Comparison of ENCODE assay signal across 15 cellular contexts in genomic region chr1:161391136-161391535, GRCh38. TPM values are rescaled to one million over a fixed set of nuclear protein-coding genes. Genes with fewer than 3 reads are reported as not detected.
DNase-seq lines count a peak whose midpoint lies in the region; ATAC-seq and TF ChIP-seq lines count a peak whose summit lies in the region.
"Not testable (repeated sequence)": the region's sequence is repeated elsewhere in the genome, so short reads cannot be mapped to it uniquely, and the experiment has no call there.
"Had no signal": no experiment of that assay in that cellular context is flagged by ENCODE, and none has a peak within 500 bp of the region (broad histone marks: within the 10 kb centered on the region; RNA-seq: fewer than 3 reads in every experiment).

No MANE protein-coding gene starts in this region.

- not testable (repeated sequence) for H3K36me3 Mint-ChIP-seq in GM23338 (ENCODE audit: low read depth); activated CD4-positive, alpha-beta memory T cell treated with anti-CD3 and anti-CD28 coated beads for 36 hours; activated naive CD8-positive, alpha-beta T cell; endothelial cell (ENCODE audit: low read depth, unreplicated experiment); naive B cell

- not testable (repeated sequence) for BruUV-seq in A673 (replicated peaks; lab: Mats Ljungman, UMichigan); PC-9 (replicated peaks; lab: Mats Ljungman, UMichigan)

- not testable (repeated sequence) for H2AFZ ChIP-seq in GM23338, PC-9

- H3K4me1 Mint-ChIP-seq in GM23338; endothelial cell (ENCODE audit: unreplicated experiment): not testable (repeated sequence)
- H3K4me1 Mint-ChIP-seq in activated CD4-positive, alpha-beta memory T cell treated with anti-CD3 and anti-CD28 coated beads for 36 hours (ENCODE audit: low read depth) = peaks cover 42% of the 10 kb centered on the region
- peaks cover 32% of the 10 kb centered on the region for H3K4me1 Mint-ChIP-seq in activated naive CD8-positive, alpha-beta T cell (ENCODE audit: low read depth)
- H3K4me1 Mint-ChIP-seq in naive B cell = peaks cover 13 to 27% (median 15%) of the 10 kb centered on the region in 3 donors

- WGBS in psoas muscle, 3 donors = 88 to 95% (median 91%) methylated on average over 7 of the region's 7 CpGs

- ATAC-seq in GM23338; naive B cell (ENCODE audit: low read depth in 2 of 2); psoas muscle: not testable (repeated sequence)

- H3K9me2 ChIP-seq in GM23338 (ENCODE audit: insufficient read depth); PC-9 (ENCODE audit: insufficient read depth): not testable (repeated sequence)

- H3K4me2 ChIP-seq in GM23338 (peak overlapping the region; percentile 95; the same call in 1 of the 2 replicates), PC-9 (peak overlapping the region; percentile 95)

- not testable (repeated sequence) for H3K9me3 Mint-ChIP-seq in GM23338; activated CD4-positive, alpha-beta memory T cell treated with anti-CD3 and anti-CD28 coated beads for 36 hours; activated naive CD8-positive, alpha-beta T cell (ENCODE audit: low read depth); endothelial cell (ENCODE audit: unreplicated experiment); naive B cell

- DNase-seq in A673 (ENCODE audit: low spot score); GM23338 (ENCODE audit: low spot score); PC-9; activated CD4-positive, alpha-beta memory T cell treated with anti-CD3 and anti-CD28 coated beads for 36 hours; endothelial cell (ENCODE audit: low spot score); naive B cell; psoas muscle: not testable (repeated sequence)

- not testable (repeated sequence) for H3K4me1 ChIP-seq in A673 (ENCODE audit: insufficient read depth, low read length, poor library complexity, severe bottlenecking); GM23338 (ENCODE audit: insufficient read depth); psoas muscle
- peaks cover 19% of the 10 kb centered on the region for H3K4me1 ChIP-seq in PC-9 (replicated peaks; ENCODE audit: insufficient read depth)

- H3K27me3 ChIP-seq in A673 (replicated peaks; ENCODE audit: insufficient read depth, low read depth, low read length, poor library complexity); GM23338 (ENCODE audit: insufficient read depth); PC-9 (ENCODE audit: insufficient read depth, low read depth); psoas muscle (ENCODE audit: insufficient read depth in 3 of 3, low read length in 2 of 3): not testable (repeated sequence)

- H3K27ac ChIP-seq in A673 (ENCODE audit: low read depth, low read length, poor library complexity, severe bottlenecking) = peak overlapping the region; percentile 81
- not testable (repeated sequence) for H3K27ac ChIP-seq in GM23338 (ENCODE audit: low read depth); PC-9; psoas muscle

- H3K79me2 ChIP-seq in GM23338 (replicated peaks; ENCODE audit: insufficient read depth); PC-9 (ENCODE audit: low read depth): not testable (repeated sequence)

- not testable (repeated sequence) for TF ChIP-seq CTCF in A673 (conservative IDR thresholded peaks at IDR 0.05; ENCODE audit: low read depth, low read length); GM23338 (conservative IDR thresholded peaks at IDR 0.05; ENCODE audit: low read depth in 2 of 2); PC-9 (conservative IDR thresholded peaks at IDR 0.05); endothelial cell (IDR thresholded peaks at IDR 0.05; ENCODE audit: unreplicated experiment); psoas muscle (IDR thresholded peaks at IDR 0.05)

- CTCF ChIA-PET in A673 (lab: Charles Lee); PC-9 (lab: Charles Lee): not testable (repeated sequence)
- CTCF ChIA-PET in activated CD4-positive, alpha-beta memory T cell treated with anti-CD3 and anti-CD28 coated beads for 36 hours (lab: Charles Lee) = interaction anchor here (0.7 to 1.4 kb wide), 3 partner anchors 10 to 49 kb away, joined by 3 to 5 read pairs (median 5); no protein-coding TSS in a partner anchor

- H3K27ac Mint-ChIP-seq in GM23338; endothelial cell (ENCODE audit: unreplicated experiment): not testable (repeated sequence)
- peak overlapping the region; percentile 96 for H3K27ac Mint-ChIP-seq in activated CD4-positive, alpha-beta memory T cell treated with anti-CD3 and anti-CD28 coated beads for 36 hours
- peak overlapping the region; percentile 59 for H3K27ac Mint-ChIP-seq in activated naive CD8-positive, alpha-beta T cell
- peak overlapping the region in 4 of 6 donors; percentile 79 to 98 (median 94) for H3K27ac Mint-ChIP-seq in naive B cell

- not testable (repeated sequence) for H3F3A ChIP-seq in GM23338 (replicated peaks; ENCODE audit: low read depth)
- H3F3A ChIP-seq in PC-9 (ENCODE audit: insufficient read depth, low read depth) = peaks cover 15% of the 10 kb centered on the region; the same call in 1 of the 2 replicates

- POLR2A ChIA-PET in A673 (lab: Charles Lee; ENCODE audit: low non-redundant PET); PC-9 (lab: Charles Lee; ENCODE audit: unreplicated experiment): not testable (repeated sequence)
- POLR2A ChIA-PET in activated CD4-positive, alpha-beta memory T cell treated with anti-CD3 and anti-CD28 coated beads for 36 hours (lab: Charles Lee) = interaction anchor here (1.0 kb wide), 1 partner anchor 221 kb away, joined by 3 read pairs; no protein-coding TSS in a partner anchor

- H3K4me3 ChIP-seq in A673 (ENCODE audit: low read depth, low read length, poor library complexity, severe bottlenecking) (peak overlapping the region; percentile 65), GM23338 (peak overlapping the region; percentile 89; the same call in 1 of the 2 replicates), PC-9 (peak overlapping the region; percentile 91; the same call in 1 of the 2 replicates), psoas muscle (peak overlapping the region; percentile 77)

- H3K9me3 ChIP-seq in A673 (ENCODE audit: low read depth, low read length, poor library complexity, severe bottlenecking); PC-9 (ENCODE audit: insufficient read depth, low read depth); psoas muscle: not testable (repeated sequence)

- peaks cover 11% of the 10 kb centered on the region for H3K27me3 Mint-ChIP-seq in GM23338 (ENCODE audit: insufficient read depth, low read depth, poor library complexity)
- not testable (repeated sequence) for H3K27me3 Mint-ChIP-seq in activated CD4-positive, alpha-beta memory T cell treated with anti-CD3 and anti-CD28 coated beads for 36 hours; activated naive CD8-positive, alpha-beta T cell; endothelial cell (ENCODE audit: unreplicated experiment); naive B cell

- not testable (repeated sequence) for H3K36me3 ChIP-seq in A673 (ENCODE audit: insufficient read depth, low read length, poor library complexity, severe bottlenecking); GM23338 (ENCODE audit: insufficient read depth); PC-9 (ENCODE audit: low read depth); psoas muscle (ENCODE audit: insufficient read depth in 1 of 2, low read depth in 1 of 2)

- H4K20me1 ChIP-seq in GM23338 (replicated peaks; ENCODE audit: insufficient read depth); PC-9 (ENCODE audit: insufficient read depth): not testable (repeated sequence)

- peak overlapping the region; percentile 93 for H3K4me3 Mint-ChIP-seq in GM23338
- peak overlapping the region; percentile 93 for H3K4me3 Mint-ChIP-seq in activated CD4-positive, alpha-beta memory T cell treated with anti-CD3 and anti-CD28 coated beads for 36 hours
- peak overlapping the region; percentile 91 for H3K4me3 Mint-ChIP-seq in activated naive CD8-positive, alpha-beta T cell
- peak overlapping the region; percentile 92 for H3K4me3 Mint-ChIP-seq in endothelial cell (ENCODE audit: unreplicated experiment)
- peak overlapping the region; percentile 22 to 98 (median 90) for H3K4me3 Mint-ChIP-seq in naive B cell

- intact Hi-C loops in A673 (cut with micrococcal nuclease; ENCODE audit: unreplicated experiment); psoas muscle (cut with DNase I): not testable (repeated sequence)
- intact Hi-C loops in PC-9 (cut with micrococcal nuclease; ENCODE audit: unreplicated experiment) = loop anchor here (10.0 kb wide), 2 partner anchors 54 to 354 kb away; partner anchors contain the start of gene DUSP12
- intact Hi-C loops in activated CD4-positive, alpha-beta memory T cell treated with anti-CD3 and anti-CD28 coated beads for 36 hours (cut with micrococcal nuclease) = loop anchor here (2.0 to 10.0 kb wide), 3 partner anchors 54 to 354 kb away; partner anchors contain the start of gene DUSP12

RNA-seq across cellular contexts. Expression of gene CFAP126, which starts 23.5 kb away (rescaled TPM):
- total RNA-seq in A673 (2021) (not detected in 2 replicates), PC-9 (2021) (1.5 TPM in 1 of 2 replicates, not detected in the other), endothelial cell (ENCODE audit: unreplicated experiment) (not detected), psoas muscle (not detected)
- not detected in 2 replicates for total RNA-seq in GM23338 (2014; rRNA removed; shearing (Covaris generic))
- polyA plus RNA-seq in GM23338 (2016; fragmentation: Nextera tagmentation; extraction: Ambion mirVana) (not detected in 2 replicates), naive B cell (ENCODE audit: low read depth in 6 of 6) (not detected), psoas muscle (under 1 TPM in 1 of 3 donors, not detected in 2; 0.16 TPM)
- total RNA-seq in activated CD4-positive, alpha-beta memory T cell treated with anti-CD3 and anti-CD28 coated beads for 36 hours = under 1 TPM in 1 of 2 experiments, not detected in 1; 0.29 TPM
- total RNA-seq: dermis blood vessel endothelial cell, epithelial cell of proximal tubule, kidney epithelial cell, lung microvascular endothelial cell, renal cortical epithelial cell, uterus had no signal
- polyA plus RNA-seq: BJ had no signal
